ENCODE assay signal across 10 cellular contexts in the genomic region with DNA sequence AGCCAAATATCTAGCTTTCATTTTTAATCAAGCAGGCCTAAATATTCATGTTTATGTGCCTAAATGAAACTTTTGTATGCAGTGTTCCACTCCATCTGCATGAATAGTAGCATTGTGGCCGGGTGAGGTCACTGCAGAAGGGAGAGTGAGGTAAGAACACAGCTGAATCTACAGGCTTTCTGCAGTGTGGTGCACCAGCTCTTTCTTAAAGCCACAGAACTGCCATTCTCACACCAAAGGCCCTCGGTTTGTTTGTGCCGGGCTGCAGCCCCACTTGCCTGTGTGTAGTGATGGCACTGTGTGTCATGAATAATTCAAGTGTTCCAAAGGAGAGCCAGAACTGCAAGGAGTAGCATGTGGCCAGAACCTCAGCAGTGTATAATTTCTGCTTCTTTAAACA.
DNase-seq lines count a peak whose midpoint lies in the region; ATAC-seq and TF ChIP-seq lines count a peak whose summit lies in the region.
"Had no signal": no experiment of that assay in that cellular context is flagged by ENCODE, and none has a peak within 500 bp of the region (broad histone marks: within the 10 kb centered on the region; RNA-seq: fewer than 3 reads in every experiment).

No MANE protein-coding gene starts in this region.

- DNase-seq in Daoy (ENCODE audit: low read depth) = peak; percentile 58
- peak; percentile 62 for DNase-seq in left kidney (ENCODE audit: low read depth, low spot score)
- no peak for DNase-seq in activated T-cell treated with anti-CD3 and anti-CD28 coated beads, Interleukin-2, amount 50 U/mL, for 48 hours
- DNase-seq in cerebellar nuclear complex (lab: John Stamatoyannopoulos, UW) = no peak
- DNase-seq in HAP-1 (ENCODE audit: low spot score in 2 of 2) = no peak
- DNase-seq: erythroblast, NCI-H2171 had no signal

- no peak overlapping the region for H3K4me3 ChIP-seq in HAP-1

- no peaks in the 10 kb centered on the region for H3K9me3 ChIP-seq in HAP-1

- no peaks in the 10 kb centered on the region for H3K27me3 Mint-ChIP-seq in brain

- no peaks in the 10 kb centered on the region for H3K4me1 ChIP-seq in HAP-1

- peaks cover 0 to 3% (median 0%) of the 10 kb centered on the region in 5 experiments for H3K9me3 Mint-ChIP-seq in brain

- H3K4me3 Mint-ChIP-seq in brain = peak overlapping the region in 4 of 5 experiments; percentile 26 to 70 (median 59)

- peaks cover 71% of the 10 kb centered on the region for H3K4me1 Mint-ChIP-seq in brain

- no peaks in the 10 kb centered on the region for H3K36me3 ChIP-seq in HAP-1 (replicated peaks)

- in situ Hi-C loops in HAP-1 (cut with MboI; ENCODE audit: low sequenced_read_pairs) = no loop called here

- ATAC-seq in HG03442 (IDR thresholded peaks at IDR 0.05; ENCODE audit: unreplicated experiment) (peak; percentile 52), HG03432 (IDR thresholded peaks at IDR 0.05; ENCODE audit: unreplicated experiment) (no peak)

- H3K27ac Mint-ChIP-seq in brain = peak overlapping the region; percentile 84 to 91 (median 90)

- peak in 1 of 2 experiments; percentile 37 for TF ChIP-seq CTCF in brain (conservative IDR thresholded peaks at IDR 0.05)

- peaks cover 9% of the 10 kb centered on the region for H3K27me3 ChIP-seq in HAP-1 (ENCODE audit: low read depth)

- H3K36me3 Mint-ChIP-seq in brain = peaks cover 11% of the 10 kb centered on the region

Comparison
In these comparisons a context has a peak if more than half of its experiments do, and no peak if none do; other contexts are left out.
1. DNase-seq: peak in Daoy (single experiment) and left kidney (single experiment); none in activated T-cell treated with anti-CD3 and anti-CD28 coated beads, Interleukin-2, amount 50 U/mL, for 48 hours (0 of 2), cerebellar nuclear complex (0 of 2) and HAP-1 (0 of 2).